Comparison of ENCODE assay signal across 28 cellular contexts in the genomic region with DNA sequence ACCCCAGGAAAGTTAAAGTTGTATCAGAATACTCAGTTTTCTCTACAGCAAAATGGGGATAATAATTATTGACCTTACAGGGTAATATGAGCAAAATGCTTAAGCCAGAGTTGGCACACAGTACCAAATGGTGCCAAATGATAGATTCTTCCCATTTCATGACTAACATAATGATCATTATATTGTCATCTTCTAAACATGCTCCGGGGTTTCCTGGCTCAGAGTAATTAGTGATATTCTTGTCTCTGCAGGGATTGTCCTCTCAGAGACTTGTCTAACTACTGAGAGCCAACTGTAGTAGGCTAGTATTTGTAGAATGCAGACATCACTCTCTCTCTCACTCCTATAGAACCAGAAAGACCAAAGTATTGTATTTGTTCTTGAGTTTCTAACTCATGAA. TPM values are rescaled to one million over a fixed set of nuclear protein-coding genes. Genes with fewer than 3 reads are reported as not detected.
DNase-seq lines count a peak whose midpoint lies in the region; ATAC-seq, FAIRE-seq and TF ChIP-seq lines count a peak whose summit lies in the region.
"Had no signal": no experiment of that assay in that cellular context is flagged by ENCODE, and none has a peak within 500 bp of the region (broad histone marks: within the 10 kb centered on the region; RNA-seq: fewer than 3 reads in every experiment).

No MANE protein-coding gene starts in this region.

- no peak overlapping the region for H3K4me2 ChIP-seq in PC-3 (ENCODE audit: low read length)
- H3K4me2 ChIP-seq: BLaER1 had no signal

- H3K4me3 ChIP-seq in PC-3 (ENCODE audit: low read length): no peak overlapping the region
- no peak overlapping the region for H3K4me3 ChIP-seq in bronchial epithelial cell (ENCODE audit: low read depth, low read length)
- H3K4me3 ChIP-seq: BLaER1, GM12878 had no signal

- no peaks in the 10 kb centered on the region for H3K4me1 ChIP-seq in PC-3 (ENCODE audit: insufficient read depth, low read length)
- H3K4me1 ChIP-seq in foreskin keratinocyte: no peaks in the 10 kb centered on the region
- H3K4me1 ChIP-seq: BLaER1 had no signal

- no peaks in the 10 kb centered on the region for H3K9me3 ChIP-seq in PC-3 (ENCODE audit: low read length)
- H3K9me3 ChIP-seq: BE2C, BLaER1 had no signal

- POLR2A ChIA-PET in PC-3 (lab: Charles Lee; ENCODE audit: unreplicated experiment): no interaction called here

- DNase-seq in PC-3 (peak; percentile 11), bronchial epithelial cell (ENCODE audit: low read depth) (peak; percentile 60), foreskin keratinocyte (peak in 1 of 2 donors; percentile 39)
- no peak for DNase-seq in stimulated activated CD4-positive, alpha-beta T cell treated with anti-CD3 and anti-CD28 coated beads, Interleukin-2, amount 100 ng/mL, for 48 hours
- DNase-seq: 8988T; ACHN; BE2C; C1 segment of cervical spinal cord; CD4-positive, alpha-beta memory T cell; CD4-positive, CD25-positive, alpha-beta regulatory T cell; CD8-positive, alpha-beta memory T cell; COR-L47; DMS 273 treated with DMSO at 0.1 percent for 48 hours; DMS153; DMS53; DMS79; DND-41; EL; GDM1 had no signal

- H3K9ac ChIP-seq in PC-3 (ENCODE audit: low read length): no peak overlapping the region
- H3K9ac ChIP-seq: BLaER1 had no signal

- CTCF ChIA-PET in PC-3 (lab: Charles Lee): no interaction called here

- no peak overlapping the region for H3K27ac ChIP-seq in PC-3 (ENCODE audit: low read length)
- H3K27ac ChIP-seq in foreskin keratinocyte: no peak overlapping the region
- H3K27ac ChIP-seq: BLaER1 had no signal

- H3K27me3 ChIP-seq in PC-3 (ENCODE audit: low read length) (no peaks in the 10 kb centered on the region), bronchial epithelial cell (ENCODE audit: control insufficient read depth, insufficient read depth, low read length) (no peaks in the 10 kb centered on the region), foreskin keratinocyte (no peaks in the 10 kb centered on the region)
- H3K27me3 ChIP-seq: BLaER1 had no signal

- ATAC-seq in PC-3 (no peak), foreskin keratinocyte (peak; percentile 60), GM18502 (IDR thresholded peaks at IDR 0.05; ENCODE audit: poor library complexity, unreplicated experiment) (no peak)
- ATAC-seq: GM12878 had no signal

- no TSS peak for BruUV-seq in PC-3 (replicated peaks; lab: Mats Ljungman, UMichigan)

- H3K36me3 ChIP-seq in PC-3 (ENCODE audit: low read depth, low read length): no peaks in the 10 kb centered on the region
- no peaks in the 10 kb centered on the region for H3K36me3 ChIP-seq in bronchial epithelial cell (ENCODE audit: control insufficient read depth, insufficient read depth, low read length)
- H3K36me3 ChIP-seq: BE2C, BLaER1 had no signal

- no peaks in the 10 kb centered on the region for H3K9me2 ChIP-seq in PC-3 (replicated peaks; ENCODE audit: low read length)

- FAIRE-seq in bronchial epithelial cell (lab: Jason Lieb, UNC): no peak
- FAIRE-seq: A204.1, GM12878, GM12892, GM19239 had no signal

- intact Hi-C loops in PC-3 (cut with micrococcal nuclease): no loop called here

- H3K79me2 ChIP-seq in PC-3 (ENCODE audit: low read length): no peaks in the 10 kb centered on the region

- H2AFZ ChIP-seq in PC-3 (ENCODE audit: low read length): no peak overlapping the region

- no peaks in the 10 kb centered on the region for H3F3A ChIP-seq in PC-3 (ENCODE audit: low read length, unreplicated experiment)

- no peaks in the 10 kb centered on the region for H4K20me1 ChIP-seq in PC-3 (ENCODE audit: low read length)
- H4K20me1 ChIP-seq: BLaER1 had no signal

- no peak for TF ChIP-seq CTCF in PC-3 (conservative IDR thresholded peaks at IDR 0.05; ENCODE audit: low read depth, low read length)
- no peak for TF ChIP-seq CTCF in bronchial epithelial cell (IDR thresholded peaks at IDR 0.05; ENCODE audit: insufficient read depth, low read length, severe bottlenecking)
- no peak for TF ChIP-seq CTCF in foreskin keratinocyte (conservative IDR thresholded peaks at IDR 0.05)

RNA-seq across cellular contexts. Expression of a gene that starts 25.2 kb away (rescaled TPM):
- 2.4 TPM in 1 of 2 replicates, not detected in the other for total RNA-seq in PC-3 (2014; rRNA removed)
- total RNA-seq in bronchial epithelial cell: under 0.01 TPM in 1 of 2 replicates, not detected in the other
- 0.14 TPM in 1 of 2 replicates, not detected in the other for total RNA-seq in foreskin keratinocyte
- 0.06 TPM in 1 of 2 replicates, not detected in the other for polyA plus RNA-seq in foreskin keratinocyte
- total RNA-seq: A673, G401, GM12878 had no signal
- polyA plus RNA-seq: AG04450, GM12878 had no signal

Comparison
In these comparisons a context has a peak if more than half of its experiments do, and no peak if none do; other contexts are left out.
1. DNase-seq: peak in PC-3 (single experiment) and bronchial epithelial cell (single experiment); none in stimulated activated CD4-positive, alpha-beta T cell treated with anti-CD3 and anti-CD28 coated beads, Interleukin-2, amount 100 ng/mL, for 48 hours (0 of 2).